ENCODE assay signal across 7 cellular contexts in the genomic region with DNA sequence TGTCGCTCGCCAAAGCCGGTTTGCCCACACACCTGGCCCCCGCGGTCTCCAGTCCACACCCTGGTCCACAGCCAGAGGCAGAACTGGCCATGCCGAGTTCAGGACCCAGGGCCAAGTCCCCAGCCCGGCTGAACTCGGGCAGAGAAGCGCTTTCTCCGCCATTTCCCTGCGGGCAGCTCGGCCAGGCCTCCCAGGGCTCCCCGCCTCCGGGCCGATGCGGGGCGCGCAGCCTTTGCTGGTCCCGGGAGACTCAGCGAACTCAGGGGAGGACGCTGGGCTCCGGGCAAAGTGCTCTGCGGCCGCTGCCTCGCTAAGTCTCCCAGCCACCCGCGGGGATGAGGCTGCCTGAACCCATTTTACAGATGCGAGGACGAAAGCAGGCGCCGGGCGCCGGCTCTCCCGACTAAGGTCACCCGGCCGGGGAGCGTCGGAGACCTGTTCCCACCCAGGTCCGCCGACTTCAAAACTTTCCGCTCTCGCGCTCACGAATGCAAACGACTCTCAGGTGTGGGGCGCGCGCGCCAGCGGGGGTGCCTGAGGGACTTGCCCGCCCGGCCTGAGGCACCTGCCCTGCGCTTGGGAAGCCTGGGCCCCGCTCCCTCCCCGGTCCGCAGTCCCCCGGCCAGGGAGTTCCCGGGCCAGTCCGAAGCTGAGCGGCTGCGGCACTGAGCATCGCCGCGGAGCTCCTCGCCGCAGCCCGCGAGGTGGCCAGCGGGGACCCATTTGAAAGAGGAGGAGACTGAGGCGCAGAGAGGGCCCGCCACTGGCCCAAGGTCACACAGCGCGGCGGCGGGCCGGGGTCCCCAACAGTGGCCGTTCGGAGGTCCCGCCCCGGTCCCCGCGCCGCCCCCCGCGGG. TPM values are rescaled to one million over a fixed set of nuclear protein-coding genes. Genes with fewer than 3 reads are reported as not detected.
A peak's percentile ranks its signal among the peaks of the same experiment; 100 is the strongest.
DNase-seq lines count a peak whose midpoint lies in the region; ATAC-seq and TF ChIP-seq lines count a peak whose summit lies in the region.

No MANE protein-coding gene starts in this region.

- H3K4me1 ChIP-seq in mucosa of descending colon (ENCODE audit: low read depth) (peaks cover 9% of the 10 kb centered on the region), upper lobe of left lung (peaks cover 9 to 20% (median 17%) of the 10 kb centered on the region in 4 donors)

- no peaks in the 10 kb centered on the region for H3K27me3 Mint-ChIP-seq in central memory CD8-positive, alpha-beta T cell

- H3K36me3 ChIP-seq in mucosa of descending colon (ENCODE audit: low read depth) (no peaks in the 10 kb centered on the region), upper lobe of left lung (no peaks in the 10 kb centered on the region)

- peak; percentile 30 for DNase-seq in RKO (ENCODE audit: low spot score)
- no peak for DNase-seq in central memory CD8-positive, alpha-beta T cell (ENCODE audit: low spot score in 2 of 2)
- DNase-seq in mucosa of descending colon = peak in 2 of 3 donors; percentile 34 to 65
- DNase-seq in upper lobe of left lung = peak in 1 of 2 donors; percentile 90
- DNase-seq in effector CD8-positive, alpha-beta T cell (lab: John Stamatoyannopoulos, UW) = no peak

- TF ChIP-seq EP300 in upper lobe of left lung (IDR thresholded peaks at IDR 0.05) = no peak

- WGBS in upper lobe of left lung, 2 donors = 0 to 7% methylated on average over 2 to 8 of the region's 85 CpGs

- H3K27ac ChIP-seq in upper lobe of left lung = peak overlapping the region in 3 of 4 donors; percentile 48 to 77 (median 61)

- H3K4me3 ChIP-seq in mucosa of descending colon (no peak overlapping the region), upper lobe of left lung (peak overlapping the region; percentile 62 to 81 (median 66))

- no peak for TF ChIP-seq POLR2A in upper lobe of left lung (IDR thresholded peaks at IDR 0.05)

- peaks cover 3% of the 10 kb centered on the region for H3K36me3 Mint-ChIP-seq in central memory CD8-positive, alpha-beta T cell (ENCODE audit: insufficient read depth)

- no peak for TF ChIP-seq CTCF in mucosa of descending colon (IDR thresholded peaks at IDR 0.05)
- no peak for TF ChIP-seq CTCF in upper lobe of left lung (IDR thresholded peaks at IDR 0.05)

- H3K27ac Mint-ChIP-seq in central memory CD8-positive, alpha-beta T cell (ENCODE audit: low read depth) = no peak overlapping the region

- H3K4me3 Mint-ChIP-seq in central memory CD8-positive, alpha-beta T cell = peak overlapping the region; percentile 80

- H3K9me3 ChIP-seq in mucosa of descending colon (no peaks in the 10 kb centered on the region), upper lobe of left lung (no peaks in the 10 kb centered on the region)

- ATAC-seq in GM19023 (IDR thresholded peaks at IDR 0.05; ENCODE audit: unreplicated experiment) (peak; percentile 36), HG02840 (IDR thresholded peaks at IDR 0.05; ENCODE audit: low FRiP score, unreplicated experiment) (peak; percentile 28), mucosa of descending colon (peak; percentile 48), upper lobe of left lung (ENCODE audit: low FRiP score in 2 of 2) (peak in 1 of 2 donors; percentile 50)
- ATAC-seq in central memory CD8-positive, alpha-beta T cell (replicated peaks; ENCODE audit: extremely low read depth, poor library complexity, severe bottlenecking) = peak; percentile 29

- H3K4me1 Mint-ChIP-seq in central memory CD8-positive, alpha-beta T cell = peaks cover 23% of the 10 kb centered on the region

- intact Hi-C loops in mucosa of descending colon (cut with DNase I, micrococcal nuclease) = no loop called here

- H3K9me3 Mint-ChIP-seq in central memory CD8-positive, alpha-beta T cell = no peaks in the 10 kb centered on the region

- H3K27me3 ChIP-seq in upper lobe of left lung = peaks cover 0 to 14% (median 8%) of the 10 kb centered on the region in 4 donors

RNA-seq across cellular contexts. Expression of a gene that starts 0.6 kb away (rescaled TPM):
- total RNA-seq in mucosa of descending colon (1 to 10 TPM in 2 of 3 donors, under 1 TPM in 1; 0.78 to 2.2 (median 2.0) TPM), upper lobe of left lung (10 to 100 TPM in 2 of 6 donors, 1 to 10 TPM in 4; 2.0 to 13.6 (median 7.2) TPM)

Comparison
In these comparisons a context has a peak if more than half of its experiments do, and no peak if none do; other contexts are left out.
1. DNase-seq: peak in RKO (single experiment) and mucosa of descending colon (2 of 3); none in central memory CD8-positive, alpha-beta T cell (0 of 2) and effector CD8-positive, alpha-beta T cell (single experiment).